Comparison of ENCODE assay signal across 21 cellular contexts in genomic region chr3:161358488-161358887, GRCh38. TPM values are rescaled to one million over a fixed set of nuclear protein-coding genes. Genes with fewer than 3 reads are reported as not detected.
DNase-seq lines count a peak whose midpoint lies in the region; ATAC-seq, FAIRE-seq and TF ChIP-seq lines count a peak whose summit lies in the region.
"Had no signal": no experiment of that assay in that cellular context is flagged by ENCODE, and none has a peak within 500 bp of the region (broad histone marks: within the 10 kb centered on the region; RNA-seq: fewer than 3 reads in every experiment).

No MANE protein-coding gene starts in this region.

- H2AFZ ChIP-seq in PC-3 (ENCODE audit: low read length), result no peak overlapping the region
- H2AFZ ChIP-seq in osteoblast (ENCODE audit: low read length), result no peak overlapping the region

- no peak overlapping the region for H3K27ac ChIP-seq in PC-3 (ENCODE audit: low read length)
- H3K27ac ChIP-seq in osteoblast (ENCODE audit: low read depth, low read length), result no peak overlapping the region
- H3K27ac ChIP-seq: 22Rv1, BLaER1 had no signal

- H3K36me3 Mint-ChIP-seq in type B pancreatic cell, result peaks cover 4% of the 10 kb centered on the region
- H3K36me3 Mint-ChIP-seq: CD14-positive monocyte; CD4-positive, alpha-beta memory T cell had no signal

- H3K9me3 ChIP-seq in PC-3 (ENCODE audit: low read length) (no peaks in the 10 kb centered on the region), osteoblast (ENCODE audit: low read depth, low read length) (no peaks in the 10 kb centered on the region)
- H3K9me3 ChIP-seq: BLaER1 had no signal

- H3F3A ChIP-seq in PC-3 (ENCODE audit: low read length, unreplicated experiment), result no peaks in the 10 kb centered on the region

- H4K20me1 ChIP-seq in PC-3 (ENCODE audit: low read length), result no peaks in the 10 kb centered on the region
- no peaks in the 10 kb centered on the region for H4K20me1 ChIP-seq in osteoblast (ENCODE audit: insufficient read depth, low read length)
- H4K20me1 ChIP-seq: BLaER1 had no signal

- no peaks in the 10 kb centered on the region for H3K27me3 Mint-ChIP-seq in type B pancreatic cell

- BruUV-seq in PC-3 (replicated peaks; lab: Mats Ljungman, UMichigan), result no TSS peak

- CTCF ChIA-PET in PC-3 (lab: Charles Lee), result no interaction called here

- H3K27ac Mint-ChIP-seq in type B pancreatic cell, result peak overlapping the region; percentile 76
- H3K27ac Mint-ChIP-seq: CD14-positive monocyte; CD4-positive, alpha-beta memory T cell; HFFc6 had no signal

- H3K9ac ChIP-seq in PC-3 (ENCODE audit: low read length), result no peak overlapping the region
- H3K9ac ChIP-seq: BLaER1 had no signal

- H3K36me3 ChIP-seq in PC-3 (ENCODE audit: low read depth, low read length) (peaks cover 56% of the 10 kb centered on the region), osteoblast (ENCODE audit: insufficient read depth, low read length) (no peaks in the 10 kb centered on the region)
- H3K36me3 ChIP-seq: BLaER1 had no signal

- H3K4me1 ChIP-seq in PC-3 (ENCODE audit: insufficient read depth, low read length), result peaks cover 38% of the 10 kb centered on the region
- no peaks in the 10 kb centered on the region for H3K4me1 ChIP-seq in osteoblast (ENCODE audit: insufficient read depth, low read length)

- DNase-seq in PC-3 (peak; percentile 66), epithelial cell of esophagus (ENCODE audit: low read depth) (peak; percentile 60), type B pancreatic cell (ENCODE audit: extremely low spot score, unreplicated experiment) (no peak), osteoblast (ENCODE audit: insufficient read length, low spot score, missing footprints) (no peak), NCI-H1105 treated with DMSO at 0.1 percent for 48 hours (lab: John Stamatoyannopoulos, UW) (no peak)
- DNase-seq: CD4-positive, alpha-beta memory T cell; DMS153; DMS79; GF-D8; GOT3; H7; HFFc6; IMR-90 had no signal

- H3K4me3 Mint-ChIP-seq in type B pancreatic cell, result peak overlapping the region; percentile 36
- H3K4me3 Mint-ChIP-seq: CD14-positive monocyte; CD4-positive, alpha-beta memory T cell; HFFc6 had no signal

- POLR2A ChIA-PET in PC-3 (lab: Charles Lee; ENCODE audit: unreplicated experiment), result interaction anchor here (0.6 to 0.9 kb wide), 3 partner anchors 11 to 141 kb away, joined by 3 to 6 read pairs (median 5); partner anchors contain the start of gene SPTSSB

- no peaks in the 10 kb centered on the region for H3K9me3 Mint-ChIP-seq in type B pancreatic cell
- H3K9me3 Mint-ChIP-seq: CD14-positive monocyte; CD4-positive, alpha-beta memory T cell; HFFc6 had no signal

- H3K4me2 ChIP-seq in PC-3 (ENCODE audit: low read length) (no peak overlapping the region), osteoblast (ENCODE audit: insufficient read depth, low read length) (no peak overlapping the region)

- no peak overlapping the region for H3K4me3 ChIP-seq in PC-3 (ENCODE audit: low read length)
- no peak overlapping the region for H3K4me3 ChIP-seq in epithelial cell of esophagus (ENCODE audit: low read length)
- no peak overlapping the region for H3K4me3 ChIP-seq in osteoblast (ENCODE audit: insufficient read depth, low read length)
- H3K4me3 ChIP-seq: BLaER1 had no signal

- TF ChIP-seq CTCF in PC-3 (conservative IDR thresholded peaks at IDR 0.05; ENCODE audit: low read depth, low read length) (no peak), epithelial cell of esophagus (IDR thresholded peaks at IDR 0.05; ENCODE audit: insufficient read depth, low read depth, low read length, missing control alignments) (no peak), type B pancreatic cell (conservative IDR thresholded peaks at IDR 0.05) (no peak), osteoblast (IDR thresholded peaks at IDR 0.05; ENCODE audit: extremely low read depth, low read depth, low read length) (no peak)

- no peaks in the 10 kb centered on the region for H3K9me2 ChIP-seq in PC-3 (replicated peaks; ENCODE audit: low read length)

- peak; percentile 69 for FAIRE-seq in islet of Langerhans (lab: Jason Lieb, UNC)
- FAIRE-seq: HTR-8/SVneo had no signal

- intact Hi-C loops in PC-3 (cut with micrococcal nuclease), result no loop called here

- H3K27me3 ChIP-seq in PC-3 (ENCODE audit: low read length), result no peaks in the 10 kb centered on the region
- no peaks in the 10 kb centered on the region for H3K27me3 ChIP-seq in osteoblast (ENCODE audit: insufficient read depth, low read length)
- H3K27me3 ChIP-seq: BLaER1 had no signal

- ATAC-seq in PC-3 (peak; percentile 56), HG02759 (IDR thresholded peaks at IDR 0.05; ENCODE audit: unreplicated experiment) (no peak)
- ATAC-seq: HCT116 had no signal

- no peaks in the 10 kb centered on the region for H3K4me1 Mint-ChIP-seq in type B pancreatic cell (ENCODE audit: unreplicated experiment)
- H3K4me1 Mint-ChIP-seq: CD14-positive monocyte; CD4-positive, alpha-beta memory T cell had no signal

- peaks cover 76% of the 10 kb centered on the region for H3K79me2 ChIP-seq in PC-3 (ENCODE audit: low read length)
- H3K79me2 ChIP-seq in osteoblast (ENCODE audit: insufficient read depth, low read length), result no peaks in the 10 kb centered on the region

RNA-seq across cellular contexts. Expression of gene SPTSSB, which starts 12.8 kb away (rescaled TPM):
- total RNA-seq in PC-3 (2014; rRNA removed), result 78.0 and 144 TPM in 2 replicates
- 28.8 and 69.1 TPM in 2 replicates for total RNA-seq in type B pancreatic cell (ENCODE audit: low replicate concordance)
- total RNA-seq in osteoblast, result not detected in 2 replicates
- total RNA-seq: A673; CD4-positive, alpha-beta memory T cell; HFFc6; IMR-90 had no signal

Comparison
In these comparisons a context has a peak if more than half of its experiments do, and no peak if none do; other contexts are left out.
1. DNase-seq: peak in PC-3 (single experiment) and epithelial cell of esophagus (single experiment); none in type B pancreatic cell (single experiment), osteoblast (single experiment) and NCI-H1105 treated with DMSO at 0.1 percent for 48 hours (single experiment).
2. RNA of gene SPTSSB, which starts 12.8 kb away (total RNA-seq): 78.0 to 144 TPM in PC-3 and 28.8 to 69.1 TPM in type B pancreatic cell; not detected in osteoblast; every median in the first group is over 10 times any median in the second.